In genomic region chr2:141331127-141331526, GRCh38 we compare ENCODE assay signal across 15 cellular contexts.
A peak's percentile ranks its signal among the peaks of the same experiment; 100 is the strongest.
DNase-seq lines count a peak whose midpoint lies in the region; ATAC-seq and TF ChIP-seq lines count a peak whose summit lies in the region.
"Had no signal": no experiment of that assay in that cellular context is flagged by ENCODE, and none has a peak within 500 bp of the region (broad histone marks: within the 10 kb centered on the region; RNA-seq: fewer than 3 reads in every experiment).

No MANE protein-coding gene starts in this region.

- no peaks in the 10 kb centered on the region for H3K27me3 ChIP-seq in RWPE2 (ENCODE audit: insufficient read depth, poor library complexity, severe bottlenecking)
- H3K27me3 ChIP-seq: neural progenitor cell had no signal

- ATAC-seq in RWPE2 (ENCODE audit: low read depth) (peak; percentile 99), GM18868 (IDR thresholded peaks at IDR 0.05; ENCODE audit: unreplicated experiment) (no peak)

- H3K4me1 ChIP-seq in RWPE2 (ENCODE audit: insufficient read depth, poor library complexity, severe bottlenecking) = peaks cover 4% of the 10 kb centered on the region
- H3K4me1 ChIP-seq: neural progenitor cell had no signal

- no peaks in the 10 kb centered on the region for H3K36me3 ChIP-seq in RWPE2 (ENCODE audit: low read depth)
- H3K36me3 ChIP-seq: neural progenitor cell had no signal

- peak; percentile 6 for DNase-seq in NCI-H82 (lab: John Stamatoyannopoulos, UW)
- DNase-seq in NCI-H82 treated with DMSO at 0.1 percent for 48 hours (lab: John Stamatoyannopoulos, UW; ENCODE audit: unreplicated experiment) = no peak
- DNase-seq in RWPE2 (ENCODE audit: low spot score) = no peak
- peak; percentile 84 for DNase-seq in fibroblast of pulmonary artery (ENCODE audit: low read depth)
- DNase-seq in smooth muscle cell of the brain vasculature (ENCODE audit: low read depth, low spot score) = peak; percentile 49
- no peak for DNase-seq in stimulated activated naive CD4-positive, alpha-beta T cell (lab: John Stamatoyannopoulos, UW)
- DNase-seq in GM10266 (ENCODE audit: extremely low spot score) = no peak
- DNase-seq: activated CD4-positive, CD25-positive, alpha-beta regulatory T cell treated with anti-CD3 and anti-CD28 coated beads, Interleukin-2, amount 50 U/mL, for 72 hours; activated naive CD4-positive, alpha-beta T cell; effector memory CD4-positive, alpha-beta T cell; NCI-H187 treated with DMSO at 0.1 percent for 48 hours; Right ventricle myocardium superior; stimulated activated CD4-positive, alpha-beta T cell treated with anti-CD3 and anti-CD28 coated beads, Interleukin-4, amount 100 ng/mL, for 4 hours had no signal

- TF ChIP-seq CTCF in RWPE2 (IDR thresholded peaks at IDR 0.05; ENCODE audit: poor library complexity, severe bottlenecking) (no peak), fibroblast of pulmonary artery (IDR thresholded peaks at IDR 0.05; ENCODE audit: low read length, missing control alignments) (no peak), GM10266 (IDR thresholded peaks at IDR 0.05; ENCODE audit: control insufficient read depth, insufficient read depth, low read depth, missing control alignments) (no peak)

- no peak overlapping the region for H3K27ac ChIP-seq in RWPE2 (ENCODE audit: poor library complexity, severe bottlenecking)
- H3K27ac ChIP-seq: neural progenitor cell had no signal

- H3K4me3 ChIP-seq in RWPE2 (ENCODE audit: severe bottlenecking) = no peak overlapping the region
- H3K4me3 ChIP-seq in fibroblast of pulmonary artery (replicated peaks; ENCODE audit: low read depth, low read length) = no peak overlapping the region
- H3K4me3 ChIP-seq: neural progenitor cell had no signal

- H3K9me3 ChIP-seq in RWPE2 (ENCODE audit: severe bottlenecking) = no peaks in the 10 kb centered on the region

Comparison
In these comparisons a context has a peak if more than half of its experiments do, and no peak if none do; other contexts are left out.
1. DNase-seq: peak in NCI-H82 (single experiment), fibroblast of pulmonary artery (single experiment) and smooth muscle cell of the brain vasculature (single experiment); none in NCI-H82 treated with DMSO at 0.1 percent for 48 hours (single experiment), RWPE2 (single experiment), stimulated activated naive CD4-positive, alpha-beta T cell (0 of 6) and GM10266 (single experiment).